ENCODE assay signal across 28 cellular contexts in the genomic region with DNA sequence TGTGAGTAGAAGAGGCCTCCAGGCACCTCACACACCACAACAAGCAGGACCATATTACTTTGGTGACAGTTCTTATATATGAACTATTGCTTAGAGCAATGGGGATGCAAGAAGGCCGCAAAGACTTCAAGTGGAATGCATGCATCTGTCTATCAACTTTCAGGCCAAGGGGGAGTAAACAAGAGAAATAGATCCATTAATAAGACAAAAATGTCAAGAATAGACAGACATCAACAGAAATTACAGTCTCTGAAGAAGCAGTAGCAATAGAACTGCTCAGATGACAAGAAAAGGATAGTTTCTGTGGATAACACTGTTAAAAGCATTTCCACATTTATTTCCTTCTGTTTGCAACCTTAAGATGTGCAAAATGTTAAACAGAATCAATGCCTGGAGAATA.
"Had no signal": no experiment of that assay in that cellular context is flagged by ENCODE, and none has a peak within 500 bp of the region (broad histone marks: within the 10 kb centered on the region; RNA-seq: fewer than 3 reads in every experiment).

No MANE protein-coding gene starts in this region.

- FAIRE-seq: colon, endometrium, endothelial cell of umbilical vein, frontal cortex had no signal

- H3K27ac Mint-ChIP-seq: dendritic cell treated with granulocyte-macrophage colony-stimulating factor and Interleukin-4, amounts not matched to agents 40 ng/mL and 50 ng/mL, for 4 days; effector memory CD8-positive, alpha-beta T cell; endodermal cell had no signal

- DNase-seq: colonic mucosa; cortex of kidney; dermis blood vessel endothelial cell; dorsolateral prefrontal cortex; effector CD4-positive, alpha-beta T cell; effector CD8-positive, alpha-beta T cell; effector memory CD4-positive, alpha-beta T cell; effector memory CD8-positive, alpha-beta T cell; endodermal cell; erythroblast; esophagus squamous epithelium; foreskin fibroblast; foreskin keratinocyte; foreskin melanocyte; gastrocnemius medialis; glutamatergic neuron had no signal

- H3K4me1 ChIP-seq: colonic mucosa, esophagus muscularis mucosa, esophagus squamous epithelium, foreskin keratinocyte, gastrocnemius medialis, gastroesophageal sphincter, heart left ventricle had no signal

- H3K4me3 ChIP-seq: colonic mucosa, coronary artery, dorsolateral prefrontal cortex, esophagus muscularis mucosa, esophagus squamous epithelium, gastrocnemius medialis, gastroesophageal sphincter, heart left ventricle, heart right ventricle had no signal

- H3K27me3 ChIP-seq: colonic mucosa, dorsolateral prefrontal cortex, esophagus squamous epithelium, foreskin keratinocyte, gastrocnemius medialis, gastroesophageal sphincter, heart left ventricle, heart right ventricle had no signal

- H3K9me3 ChIP-seq: colonic mucosa, gastrocnemius medialis had no signal

- H3K27ac ChIP-seq: colonic mucosa, coronary artery, dorsolateral prefrontal cortex, epithelial cell of prostate, esophagus muscularis mucosa, esophagus squamous epithelium, foreskin keratinocyte, gastrocnemius medialis, gastroesophageal sphincter, heart left ventricle, heart right ventricle had no signal

- ATAC-seq: effector memory CD8-positive, alpha-beta T cell; esophagus mucosa; foreskin keratinocyte; gastrocnemius medialis; gastroesophageal sphincter; heart left ventricle had no signal

- H3K4me3 Mint-ChIP-seq: dendritic cell treated with granulocyte-macrophage colony-stimulating factor and Interleukin-4, amounts not matched to agents 40 ng/mL and 50 ng/mL, for 4 days; effector memory CD8-positive, alpha-beta T cell; endodermal cell had no signal

- H3K36me3 ChIP-seq: colonic mucosa, esophagus muscularis mucosa, esophagus squamous epithelium, gastrocnemius medialis, gastroesophageal sphincter, heart left ventricle, heart right ventricle had no signal

- H3K27me3 Mint-ChIP-seq: dendritic cell treated with granulocyte-macrophage colony-stimulating factor and Interleukin-4, amounts not matched to agents 40 ng/mL and 50 ng/mL, for 4 days; effector memory CD8-positive, alpha-beta T cell had no signal
